11 cellular contexts compared by ENCODE assay signal in the genomic region with DNA sequence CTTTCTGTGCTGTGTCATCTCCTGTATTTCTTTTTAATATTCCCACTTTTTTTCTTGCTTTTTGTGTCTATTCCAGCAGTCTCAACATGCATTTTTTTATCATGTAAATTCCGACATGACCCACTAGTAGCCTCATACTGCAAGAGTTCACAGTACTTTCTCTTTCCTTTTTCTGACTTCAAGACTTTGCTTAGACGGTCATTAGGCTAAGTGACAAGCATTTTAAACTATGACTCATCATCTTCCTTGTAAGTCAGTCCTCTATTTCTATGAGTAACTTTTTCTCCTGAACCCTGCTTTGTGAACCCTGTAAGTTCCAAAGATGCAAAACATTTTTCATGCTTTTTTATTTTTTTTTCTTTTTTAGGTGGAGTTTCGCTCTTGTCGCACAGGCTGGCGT.
DNase-seq lines count a peak whose midpoint lies in the region; ATAC-seq, FAIRE-seq and TF ChIP-seq lines count a peak whose summit lies in the region.
"Had no signal": no experiment of that assay in that cellular context is flagged by ENCODE, and none has a peak within 500 bp of the region (broad histone marks: within the 10 kb centered on the region; RNA-seq: fewer than 3 reads in every experiment).

No MANE protein-coding gene starts in this region.

- intact Hi-C loops in GM12878 (cut with micrococcal nuclease; ENCODE audit: unreplicated experiment) = no loop called here

- H2AFZ ChIP-seq in GM12878 (ENCODE audit: control insufficient read depth, low read depth, low read length) = peak overlapping the region; percentile 56

- 3% methylated on average over 5 of the region's 5 CpGs for WGBS in GM12878 (ENCODE audit: insufficient coverage, insufficient replicate concordance, low lambda C conversion rate, missing lambda C conversion rate)

- peak overlapping the region; percentile 44; the same call in 1 of the 2 replicates for H3K4me2 ChIP-seq in GM12878 (ENCODE audit: control insufficient read depth, insufficient read depth)
- H3K4me2 ChIP-seq: BLaER1 had no signal

- TF ChIP-seq CTCF in GM12878 (IDR thresholded peaks at IDR 0.05 in 2 of 3, conservative IDR thresholded peaks at IDR 0.05 in 1 of 3; ENCODE audit: control insufficient read depth in 2 of 3, extremely low read depth in 1 of 3, insufficient read depth in 1 of 3, low read depth in 3 of 3, low read length in 3 of 3) (no peak), GM13976 (IDR thresholded peaks at IDR 0.05; ENCODE audit: borderline replicate concordance, control extremely low read depth, extremely low read depth, insufficient read depth, missing control alignments) (no peak)

- H4K20me1 ChIP-seq in GM12878 (ENCODE audit: control insufficient read depth, insufficient read depth) = no peaks in the 10 kb centered on the region
- H4K20me1 ChIP-seq: BLaER1 had no signal

- POLR2A ChIA-PET in GM12878 (lab: Charles Lee) = no interaction called here

- ATAC-seq in activated T-cell treated with anti-CD3 and anti-CD28 coated beads, Interleukin-2, amount 50 U/mL, for 72 hours (replicated peaks in 1 of 2) = peak; percentile 30 to 52
- ATAC-seq in HG03108 (IDR thresholded peaks at IDR 0.05; ENCODE audit: unreplicated experiment) = peak; percentile 65
- peak; percentile 94 for ATAC-seq in GM12878
- peak; percentile 94 to 95 for ATAC-seq in stimulated activated naive B cell treated with anti-CD40 and anti-IgM and Interleukin-4, amounts not matched to agents 10 μg/mL and 1 μg/mL and 100 μg/mL, for 72 hours (replicated peaks)

- H3K79me2 ChIP-seq in GM12878 (ENCODE audit: control insufficient read depth, insufficient read depth, low read length) = no peaks in the 10 kb centered on the region

- peak overlapping the region in 1 of 2 donors; percentile 13 for H3K4me3 Mint-ChIP-seq in activated T-cell treated with anti-CD3 and anti-CD28 coated beads, Interleukin-2, amount 50 U/mL, for 72 hours
- peak overlapping the region; percentile 26 to 35 for H3K4me3 Mint-ChIP-seq in stimulated activated naive B cell treated with anti-CD40 and anti-IgM and Interleukin-4, amounts not matched to agents 10 μg/mL and 1 μg/mL and 100 μg/mL, for 72 hours
- H3K4me3 Mint-ChIP-seq: activated T-helper 1 cell treated with anti-CD3 and anti-CD28 coated beads, Interleukin-12 subunit alpha, Interleukin-12 subunit beta, Interleukin-2, Interleukin-4 antibody, amounts not matched to agents 30 ng/mL and 10 ng/mL and 1 ng/mL, durations not matched to agents 14 hours and 24 hours and 36 hours had no signal

- SMC1A ChIA-PET in GM12878 (lab: Charles Lee; ENCODE audit: uncharacterized antibody, unreplicated experiment) = interaction anchor here (1.4 to 2.0 kb wide), 2 partner anchors 9 to 17 kb away, joined by 5 to 6 read pairs; no protein-coding TSS in a partner anchor

- FAIRE-seq in GM12878 (lab: Jason Lieb, UNC) = peak; percentile 86

- peaks cover 7% of the 10 kb centered on the region for H3K27me3 Mint-ChIP-seq in activated T-cell treated with anti-CD3 and anti-CD28 coated beads, Interleukin-2, amount 50 U/mL, for 72 hours (ENCODE audit: low read depth)
- no peaks in the 10 kb centered on the region for H3K27me3 Mint-ChIP-seq in stimulated activated naive B cell treated with anti-CD40 and anti-IgM and Interleukin-4, amounts not matched to agents 10 μg/mL and 1 μg/mL and 100 μg/mL, for 72 hours

- RAD21 ChIA-PET in GM12878 (lab: Charles Lee; ENCODE audit: unreplicated experiment) = no interaction called here

- TF ChIP-seq EP300 in GM12878 (IDR thresholded peaks at IDR 0.05; ENCODE audit: borderline replicate concordance in 1 of 2, control insufficient read depth in 1 of 2, low read depth in 2 of 2, low read length in 2 of 2) = no peak

- in situ Hi-C loops in GM12878 (cut with MboI) = no loop called here
- in situ Hi-C loops in GM13976 (cut with MboI; ENCODE audit: low sequenced_read_pairs, unreplicated experiment) = no loop called here

- peaks cover 6% of the 10 kb centered on the region for H3K4me1 Mint-ChIP-seq in activated T-cell treated with anti-CD3 and anti-CD28 coated beads, Interleukin-2, amount 50 U/mL, for 72 hours (ENCODE audit: low read depth)
- peaks cover 11 to 25% of the 10 kb centered on the region in 2 donors for H3K4me1 Mint-ChIP-seq in stimulated activated naive B cell treated with anti-CD40 and anti-IgM and Interleukin-4, amounts not matched to agents 10 μg/mL and 1 μg/mL and 100 μg/mL, for 72 hours

- H3K9me3 Mint-ChIP-seq in activated T-cell treated with anti-CD3 and anti-CD28 coated beads, Interleukin-2, amount 50 U/mL, for 72 hours = peaks cover 3 to 5% of the 10 kb centered on the region in 2 donors
- H3K9me3 Mint-ChIP-seq in stimulated activated naive B cell treated with anti-CD40 and anti-IgM and Interleukin-4, amounts not matched to agents 10 μg/mL and 1 μg/mL and 100 μg/mL, for 72 hours = peaks cover 3 to 6% of the 10 kb centered on the region in 2 donors
- H3K9me3 Mint-ChIP-seq: activated T-helper 1 cell treated with anti-CD3 and anti-CD28 coated beads, Interleukin-12 subunit alpha, Interleukin-12 subunit beta, Interleukin-2, Interleukin-4 antibody, amounts not matched to agents 30 ng/mL and 10 ng/mL and 1 ng/mL, durations not matched to agents 14 hours and 24 hours and 36 hours had no signal

- no peaks in the 10 kb centered on the region for H3K27me3 ChIP-seq in GM12878 (replicated peaks in 1 of 2; ENCODE audit: control insufficient read depth in 2 of 2, insufficient read depth in 2 of 2, low read length in 1 of 2)
- H3K27me3 ChIP-seq: BLaER1, testis had no signal

- H3K36me3 Mint-ChIP-seq in activated T-cell treated with anti-CD3 and anti-CD28 coated beads, Interleukin-2, amount 50 U/mL, for 72 hours (ENCODE audit: insufficient read depth in 2 of 2) = no peaks in the 10 kb centered on the region
- peaks cover 8 to 9% of the 10 kb centered on the region in 2 donors for H3K36me3 Mint-ChIP-seq in stimulated activated naive B cell treated with anti-CD40 and anti-IgM and Interleukin-4, amounts not matched to agents 10 μg/mL and 1 μg/mL and 100 μg/mL, for 72 hours

- TF ChIP-seq POLR2A in GM12878 (IDR thresholded peaks at IDR 0.05; ENCODE audit: low read depth, low read length) = no peak

- no peaks in the 10 kb centered on the region for H3K9me3 ChIP-seq in GM12878 (replicated peaks; ENCODE audit: control insufficient read depth, insufficient read depth, low read length)
- H3K9me3 ChIP-seq: testis had no signal

- no peak for TF ChIP-seq RAD21 in GM12878 (IDR thresholded peaks at IDR 0.05; ENCODE audit: insufficient read depth, low read depth, low read length)

- no peak overlapping the region for H3K4me3 ChIP-seq in GM12878
- H3K4me3 ChIP-seq: BLaER1, testis had no signal

- H3K36me3 ChIP-seq in GM12878 (ENCODE audit: control insufficient read depth in 2 of 2, insufficient read depth in 2 of 2, low read length in 1 of 2) = no peaks in the 10 kb centered on the region
- H3K36me3 ChIP-seq: BLaER1 had no signal

- no peak for DNase-seq in activated T-cell treated with anti-CD3 and anti-CD28 coated beads, Interleukin-2, amount 50 U/mL, for 72 hours
- DNase-seq in activated T-cell treated with anti-CD3 and anti-CD28 coated beads for 4 hours (no peak), GM12878 (ENCODE audit: low read depth, low spot score) (peak; percentile 28), OCI-M2 (lab: John Stamatoyannopoulos, UW; ENCODE audit: unreplicated experiment) (no peak), NCI-H524 (lab: John Stamatoyannopoulos, UW) (no peak), GM13976 (ENCODE audit: low spot score) (no peak)
- no peak for DNase-seq in stimulated activated naive B cell treated with anti-CD40 and anti-IgM and Interleukin-4, amounts not matched to agents 10 μg/mL and 1 μg/mL and 100 μg/mL, for 72 hours
- DNase-seq: testis had no signal

- CTCF ChIA-PET in GM12878 (lab: Yijun Ruan, JAX) = interaction anchor here (1.0 kb wide), 1 partner anchor 18 kb away, joined by 3 read pairs; no protein-coding TSS in a partner anchor

- BruUV-seq in GM12878 (replicated peaks; lab: Mats Ljungman, UMichigan) = no TSS peak

- no peak overlapping the region for H3K27ac ChIP-seq in GM12878 (ENCODE audit: control insufficient read depth, insufficient read depth)
- H3K27ac ChIP-seq: BLaER1, testis had no signal

- no peaks in the 10 kb centered on the region; the same call in 1 of the 2 replicates for H3K4me1 ChIP-seq in GM12878 (ENCODE audit: control insufficient read depth, insufficient read depth, low read length)
- H3K4me1 ChIP-seq: BLaER1, testis had no signal

- no peak overlapping the region for H3K9ac ChIP-seq in GM12878 (ENCODE audit: control insufficient read depth, insufficient read depth, low read length)
- H3K9ac ChIP-seq: BLaER1 had no signal

- peak overlapping the region; percentile 71 for H3K27ac Mint-ChIP-seq in activated T-cell treated with anti-CD3 and anti-CD28 coated beads, Interleukin-2, amount 50 U/mL, for 72 hours
- H3K27ac Mint-ChIP-seq in stimulated activated naive B cell treated with anti-CD40 and anti-IgM and Interleukin-4, amounts not matched to agents 10 μg/mL and 1 μg/mL and 100 μg/mL, for 72 hours = peak overlapping the region; percentile 33
- H3K27ac Mint-ChIP-seq: activated T-helper 1 cell treated with anti-CD3 and anti-CD28 coated beads, Interleukin-12 subunit alpha, Interleukin-12 subunit beta, Interleukin-2, Interleukin-4 antibody, amounts not matched to agents 30 ng/mL and 10 ng/mL and 1 ng/mL, durations not matched to agents 14 hours and 24 hours and 36 hours had no signal

TF ChIP-seq in GM12878, 131 proteins besides CTCF, POLR2A, EP300 and RAD21 (continues in another document):
- TF ChIP-seq, protein P1, sequence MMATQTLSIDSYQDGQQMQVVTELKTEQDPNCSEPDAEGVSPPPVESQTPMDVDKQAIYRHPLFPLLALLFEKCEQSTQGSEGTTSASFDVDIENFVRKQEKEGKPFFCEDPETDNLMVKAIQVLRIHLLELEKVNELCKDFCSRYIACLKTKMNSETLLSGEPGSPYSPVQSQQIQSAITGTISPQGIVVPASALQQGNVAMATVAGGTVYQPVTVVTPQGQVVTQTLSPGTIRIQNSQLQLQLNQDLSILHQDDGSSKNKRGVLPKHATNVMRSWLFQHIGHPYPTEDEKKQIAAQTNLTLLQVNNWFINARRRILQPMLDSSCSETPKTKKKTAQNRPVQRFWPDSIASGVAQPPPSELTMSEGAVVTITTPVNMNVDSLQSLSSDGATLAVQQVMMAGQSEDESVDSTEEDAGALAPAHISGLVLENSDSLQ (IDR thresholded peaks at IDR 0.05) = 0 out of 2 replicates have a peak, but pooled peaks have one; percentile 44
- TF ChIP-seq, protein P2, sequence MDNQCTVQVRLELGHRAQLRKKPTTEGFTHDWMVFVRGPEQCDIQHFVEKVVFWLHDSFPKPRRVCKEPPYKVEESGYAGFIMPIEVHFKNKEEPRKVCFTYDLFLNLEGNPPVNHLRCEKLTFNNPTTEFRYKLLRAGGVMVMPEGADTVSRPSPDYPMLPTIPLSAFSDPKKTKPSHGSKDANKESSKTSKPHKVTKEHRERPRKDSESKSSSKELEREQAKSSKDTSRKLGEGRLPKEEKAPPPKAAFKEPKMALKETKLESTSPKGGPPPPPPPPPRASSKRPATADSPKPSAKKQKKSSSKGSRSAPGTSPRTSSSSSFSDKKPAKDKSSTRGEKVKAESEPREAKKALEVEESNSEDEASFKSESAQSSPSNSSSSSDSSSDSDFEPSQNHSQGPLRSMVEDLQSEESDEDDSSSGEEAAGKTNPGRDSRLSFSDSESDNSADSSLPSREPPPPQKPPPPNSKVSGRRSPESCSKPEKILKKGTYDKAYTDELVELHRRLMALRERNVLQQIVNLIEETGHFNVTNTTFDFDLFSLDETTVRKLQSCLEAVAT (IDR thresholded peaks at IDR 0.05) = peak; percentile 62; the same call in 1 of the 2 replicates

Comparison
In these comparisons a context has a peak if more than half of its experiments do, and no peak if none do; other contexts are left out.
1. ATAC-seq: peak in every context shown above with its lines; median percentile 94 in stimulated activated naive B cell treated with anti-CD40 and anti-IgM and Interleukin-4, amounts not matched to agents 10 μg/mL and 1 μg/mL and 100 μg/mL, for 72 hours; 94 in GM12878; 65 in HG03108; 41 in activated T-cell treated with anti-CD3 and anti-CD28 coated beads, Interleukin-2, amount 50 U/mL, for 72 hours.